10 cellular contexts compared by ENCODE assay signal in genomic region chr11:57680552-57680874, GRCh38. TPM values are rescaled to one million over a fixed set of nuclear protein-coding genes. Genes with fewer than 3 reads are reported as not detected.
DNase-seq lines count a peak whose midpoint lies in the region; ATAC-seq and TF ChIP-seq lines count a peak whose summit lies in the region.
"Had no signal": no experiment of that assay in that cellular context is flagged by ENCODE, and none has a peak within 500 bp of the region (broad histone marks: within the 10 kb centered on the region; RNA-seq: fewer than 3 reads in every experiment).

No MANE protein-coding gene starts in this region.

- no peak for TF ChIP-seq CTCF in tibial artery (IDR thresholded peaks at IDR 0.05)

- intact Hi-C loops in tibial artery (cut with DNase I; ENCODE audit: low total_unique reads): no loop called here
- intact Hi-C loops in left ventricle myocardium superior (cut with micrococcal nuclease): no loop called here

- peak overlapping the region; percentile 67 for H3K27ac Mint-ChIP-seq in activated naive CD8-positive, alpha-beta T cell treated with anti-CD3 and anti-CD28 coated beads, Interleukin-2, amount 50 U/mL, for 24 hours
- H3K27ac Mint-ChIP-seq in naive thymus-derived CD8-positive, alpha-beta T cell: peak overlapping the region in 6 of 10 donors; percentile 31 to 80 (median 40)

- H3K9me3 Mint-ChIP-seq in activated naive CD8-positive, alpha-beta T cell treated with anti-CD3 and anti-CD28 coated beads, Interleukin-2, amount 50 U/mL, for 24 hours: no peaks in the 10 kb centered on the region
- H3K9me3 Mint-ChIP-seq in naive thymus-derived CD8-positive, alpha-beta T cell: no peaks in the 10 kb centered on the region

- H3K4me1 ChIP-seq in tibial artery: peaks cover 0 to 22% (median 14%) of the 10 kb centered on the region in 4 donors

- no peaks in the 10 kb centered on the region for H3K27me3 ChIP-seq in tibial artery

- peaks cover 11 to 51% (median 44%) of the 10 kb centered on the region in 3 donors for H3K36me3 ChIP-seq in tibial artery

- peaks cover 49% of the 10 kb centered on the region for H3K4me1 Mint-ChIP-seq in activated naive CD8-positive, alpha-beta T cell treated with anti-CD3 and anti-CD28 coated beads, Interleukin-2, amount 50 U/mL, for 24 hours
- H3K4me1 Mint-ChIP-seq in naive thymus-derived CD8-positive, alpha-beta T cell: peaks cover 26 to 68% (median 52%) of the 10 kb centered on the region in 4 donors

- ATAC-seq in GM18867 (IDR thresholded peaks at IDR 0.05; ENCODE audit: unreplicated experiment) (peak; percentile 23), HG02870 (IDR thresholded peaks at IDR 0.05; ENCODE audit: unreplicated experiment) (peak; percentile 51), left ventricle myocardium superior (no peak)
- ATAC-seq in activated naive CD8-positive, alpha-beta T cell treated with anti-CD3 and anti-CD28 coated beads, Interleukin-2, amount 50 U/mL, for 24 hours: peak; percentile 61
- no peak for ATAC-seq in naive thymus-derived CD8-positive, alpha-beta T cell

- H3K4me3 Mint-ChIP-seq in activated naive CD8-positive, alpha-beta T cell treated with anti-CD3 and anti-CD28 coated beads, Interleukin-2, amount 50 U/mL, for 24 hours: no peak overlapping the region
- H3K4me3 Mint-ChIP-seq in naive thymus-derived CD8-positive, alpha-beta T cell: peak overlapping the region in 2 of 10 donors; percentile 9 to 38

- H3K27me3 Mint-ChIP-seq in activated naive CD8-positive, alpha-beta T cell treated with anti-CD3 and anti-CD28 coated beads, Interleukin-2, amount 50 U/mL, for 24 hours: no peaks in the 10 kb centered on the region
- H3K27me3 Mint-ChIP-seq in naive thymus-derived CD8-positive, alpha-beta T cell: no peaks in the 10 kb centered on the region

- H3K4me3 ChIP-seq in tibial artery: no peak overlapping the region

- no peak overlapping the region for H3K27ac ChIP-seq in tibial artery

- no peaks in the 10 kb centered on the region for H3K9me3 ChIP-seq in tibial artery

- POLR2A ChIA-PET in naive thymus-derived CD8-positive, alpha-beta T cell (lab: Charles Lee): interaction anchor here (1.6 kb wide), 1 partner anchor 13 kb away, joined by 6 read pairs; no protein-coding TSS in a partner anchor

- peaks cover 47% of the 10 kb centered on the region for H3K36me3 Mint-ChIP-seq in activated naive CD8-positive, alpha-beta T cell treated with anti-CD3 and anti-CD28 coated beads, Interleukin-2, amount 50 U/mL, for 24 hours (ENCODE audit: low read depth)
- H3K36me3 Mint-ChIP-seq in naive thymus-derived CD8-positive, alpha-beta T cell: peaks cover 8 to 79% (median 20%) of the 10 kb centered on the region in 3 donors

- no peak for DNase-seq in activated naive CD8-positive, alpha-beta T cell treated with anti-CD3 and anti-CD28 coated beads, Interleukin-2, amount 50 U/mL, for 24 hours
- no peak for DNase-seq in naive thymus-derived CD8-positive, alpha-beta T cell
- DNase-seq in tibial artery: no peak
- no peak for DNase-seq in left ventricle myocardium superior
- DNase-seq in SIG-M5 (lab: John Stamatoyannopoulos, UW): no peak
- DNase-seq in DMS 273 treated with DMSO at 0.1 percent for 48 hours (lab: John Stamatoyannopoulos, UW): no peak
- DNase-seq: activated gamma-delta T cell, SHP77 treated with DMSO at 0.1 percent for 48 hours had no signal

RNA-seq across cellular contexts. Expression of gene ZDHHC5, which starts 12.6 kb away (rescaled TPM):
- 10 to 100 TPM; 75.2 to 78.8 TPM for total RNA-seq in naive thymus-derived CD8-positive, alpha-beta T cell
- polyA plus RNA-seq in naive thymus-derived CD8-positive, alpha-beta T cell: 10 to 100 TPM; 25.0 to 43.4 (median 26.4) TPM
- 47.8 TPM for total RNA-seq in left ventricle myocardium superior

RNA-seq across cellular contexts. Expression of gene CLP1, which starts 23.0 kb away (rescaled TPM):
- 10 to 100 TPM; 13.5 TPM for total RNA-seq in naive thymus-derived CD8-positive, alpha-beta T cell
- 10 to 100 TPM in 1 of 3 donors, 1 to 10 TPM in 2; 7.9 to 13.4 (median 9.4) TPM for polyA plus RNA-seq in naive thymus-derived CD8-positive, alpha-beta T cell
- 7.7 TPM for total RNA-seq in left ventricle myocardium superior

RNA-seq across cellular contexts. Expression of gene YPEL4, which starts 30.8 kb away (rescaled TPM):
- 10 to 100 TPM; 12.9 to 14.6 TPM for total RNA-seq in naive thymus-derived CD8-positive, alpha-beta T cell
- under 1 TPM in 1 of 3 donors, not detected in 2; 0.27 TPM for polyA plus RNA-seq in naive thymus-derived CD8-positive, alpha-beta T cell
- 1.2 TPM for total RNA-seq in left ventricle myocardium superior

RNA-seq across cellular contexts. Expression of gene MED19, which starts 31.5 kb away (rescaled TPM):
- total RNA-seq in naive thymus-derived CD8-positive, alpha-beta T cell: 10 to 100 TPM in 1 of 2 experiments, 1 to 10 TPM in 1; 9.3 to 11.9 TPM
- polyA plus RNA-seq in naive thymus-derived CD8-positive, alpha-beta T cell: 10 to 100 TPM; 12.8 to 17.4 (median 15.7) TPM
- 8.8 TPM for total RNA-seq in left ventricle myocardium superior

RNA-seq across cellular contexts. Expression of gene TMX2, which starts 31.9 kb away (rescaled TPM):
- 10 to 100 TPM; 56.4 to 58.5 TPM for total RNA-seq in naive thymus-derived CD8-positive, alpha-beta T cell
- 10 to 100 TPM; 69.9 to 85.8 (median 82.7) TPM for polyA plus RNA-seq in naive thymus-derived CD8-positive, alpha-beta T cell
- total RNA-seq in left ventricle myocardium superior: 65.6 TPM

Comparison
In these comparisons a context has a peak if more than half of its experiments do, and no peak if none do; other contexts are left out.
1. ATAC-seq: peak in GM18867 (single experiment), HG02870 (single experiment) and activated naive CD8-positive, alpha-beta T cell treated with anti-CD3 and anti-CD28 coated beads, Interleukin-2, amount 50 U/mL, for 24 hours (single experiment); none in naive thymus-derived CD8-positive, alpha-beta T cell (0 of 2) and left ventricle myocardium superior (single experiment).